Comparison of ENCODE assay signal across 1 cellular context in the genomic region with DNA sequence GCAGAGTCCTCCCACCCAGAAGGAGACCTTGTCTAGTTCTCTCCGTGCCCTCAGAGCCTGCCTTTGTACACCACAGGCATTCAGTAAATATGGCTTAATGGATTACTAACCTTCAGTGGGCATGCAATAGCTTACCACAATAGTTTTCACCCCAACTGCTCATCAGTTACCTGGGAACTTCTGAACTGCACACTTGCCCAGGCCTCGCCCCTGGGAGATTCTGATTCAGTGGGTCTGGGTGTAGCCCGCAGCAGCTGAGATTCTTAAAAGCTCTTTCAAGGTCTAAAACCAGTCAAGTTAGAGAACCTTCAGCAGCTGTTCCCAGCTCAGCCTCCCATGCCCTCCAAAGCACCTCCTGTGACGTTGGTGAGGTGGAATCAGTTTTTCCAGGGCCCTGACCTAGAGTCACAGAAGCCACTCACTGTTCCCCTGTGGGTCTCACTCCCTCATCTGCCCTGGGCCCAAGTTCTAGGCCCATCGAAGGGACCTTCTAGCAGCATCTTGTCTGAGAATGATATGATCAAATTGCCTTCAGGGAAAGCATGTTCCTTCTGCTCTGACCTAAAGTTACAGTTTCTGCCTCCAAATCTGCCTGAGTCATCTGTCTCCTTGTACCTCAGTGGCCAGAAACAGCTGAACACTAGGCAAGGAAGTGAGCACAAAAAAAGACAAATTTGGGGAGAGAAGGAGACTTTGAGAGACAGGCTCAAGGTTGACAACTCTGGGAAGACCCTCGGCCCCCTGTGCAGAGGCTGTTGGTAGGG.
A peak's percentile ranks its signal among the peaks of the same experiment; 100 is the strongest.
TF ChIP-seq lines count a peak whose summit lies in the region.

No MANE protein-coding gene starts in this region.

TF ChIP-seq in HepG2, 621 proteins besides CTCF, POLR2A, EP300 and RAD21:
- TF ChIP-seq TMF1 (CRISPR knock-in tag; IDR thresholded peaks at IDR 0.05; ENCODE audit: low read depth) (no peak), ZNF75D (CRISPR knock-in tag; IDR thresholded peaks at IDR 0.05; ENCODE audit: borderline replicate concordance) (no peak), ZNF263 (CRISPR knock-in tag; IDR thresholded peaks at IDR 0.05) (peak; percentile 83; the same call in 1 of the 2 replicates), SAP130 (CRISPR knock-in tag; IDR thresholded peaks at IDR 0.05; ENCODE audit: low read depth) (0 out of 2 replicates have a peak, but pooled peaks have one; percentile 8), FOXA1 (IDR thresholded peaks at IDR 0.05) (no peak), FOXA1 (CRISPR knock-in tag; IDR thresholded peaks at IDR 0.05) (peak; percentile 37; the same call in 1 of the 2 replicates), RFX5 (IDR thresholded peaks at IDR 0.05; ENCODE audit: low read depth, low read length) (peak; percentile 91), ZNF550 (CRISPR knock-in tag; IDR thresholded peaks at IDR 0.05; ENCODE audit: borderline replicate concordance) (no peak), FOXA3 (CRISPR knock-in tag; IDR thresholded peaks at IDR 0.05) (peak; percentile 49; the same call in 1 of the 2 replicates), HOXA3 (CRISPR knock-in tag; IDR thresholded peaks at IDR 0.05) (no peak), ARNT2 (CRISPR knock-in tag; IDR thresholded peaks at IDR 0.05; ENCODE audit: low read depth) (no peak), SALL2 (CRISPR knock-in tag; IDR thresholded peaks at IDR 0.05) (no peak), CREB1 (IDR thresholded peaks at IDR 0.05) (no peak), CREB1 (CRISPR knock-in tag; IDR thresholded peaks at IDR 0.05) (peak; percentile 64)
- TF ChIP-seq, protein P1, sequence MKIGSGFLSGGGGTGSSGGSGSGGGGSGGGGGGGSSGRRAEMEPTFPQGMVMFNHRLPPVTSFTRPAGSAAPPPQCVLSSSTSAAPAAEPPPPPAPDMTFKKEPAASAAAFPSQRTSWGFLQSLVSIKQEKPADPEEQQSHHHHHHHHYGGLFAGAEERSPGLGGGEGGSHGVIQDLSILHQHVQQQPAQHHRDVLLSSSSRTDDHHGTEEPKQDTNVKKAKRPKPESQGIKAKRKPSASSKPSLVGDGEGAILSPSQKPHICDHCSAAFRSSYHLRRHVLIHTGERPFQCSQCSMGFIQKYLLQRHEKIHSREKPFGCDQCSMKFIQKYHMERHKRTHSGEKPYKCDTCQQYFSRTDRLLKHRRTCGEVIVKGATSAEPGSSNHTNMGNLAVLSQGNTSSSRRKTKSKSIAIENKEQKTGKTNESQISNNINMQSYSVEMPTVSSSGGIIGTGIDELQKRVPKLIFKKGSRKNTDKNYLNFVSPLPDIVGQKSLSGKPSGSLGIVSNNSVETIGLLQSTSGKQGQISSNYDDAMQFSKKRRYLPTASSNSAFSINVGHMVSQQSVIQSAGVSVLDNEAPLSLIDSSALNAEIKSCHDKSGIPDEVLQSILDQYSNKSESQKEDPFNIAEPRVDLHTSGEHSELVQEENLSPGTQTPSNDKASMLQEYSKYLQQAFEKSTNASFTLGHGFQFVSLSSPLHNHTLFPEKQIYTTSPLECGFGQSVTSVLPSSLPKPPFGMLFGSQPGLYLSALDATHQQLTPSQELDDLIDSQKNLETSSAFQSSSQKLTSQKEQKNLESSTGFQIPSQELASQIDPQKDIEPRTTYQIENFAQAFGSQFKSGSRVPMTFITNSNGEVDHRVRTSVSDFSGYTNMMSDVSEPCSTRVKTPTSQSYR (CRISPR knock-in tag; IDR thresholded peaks at IDR 0.05; ENCODE audit: borderline replicate concordance), result no peak
- TF ChIP-seq, protein P2, sequence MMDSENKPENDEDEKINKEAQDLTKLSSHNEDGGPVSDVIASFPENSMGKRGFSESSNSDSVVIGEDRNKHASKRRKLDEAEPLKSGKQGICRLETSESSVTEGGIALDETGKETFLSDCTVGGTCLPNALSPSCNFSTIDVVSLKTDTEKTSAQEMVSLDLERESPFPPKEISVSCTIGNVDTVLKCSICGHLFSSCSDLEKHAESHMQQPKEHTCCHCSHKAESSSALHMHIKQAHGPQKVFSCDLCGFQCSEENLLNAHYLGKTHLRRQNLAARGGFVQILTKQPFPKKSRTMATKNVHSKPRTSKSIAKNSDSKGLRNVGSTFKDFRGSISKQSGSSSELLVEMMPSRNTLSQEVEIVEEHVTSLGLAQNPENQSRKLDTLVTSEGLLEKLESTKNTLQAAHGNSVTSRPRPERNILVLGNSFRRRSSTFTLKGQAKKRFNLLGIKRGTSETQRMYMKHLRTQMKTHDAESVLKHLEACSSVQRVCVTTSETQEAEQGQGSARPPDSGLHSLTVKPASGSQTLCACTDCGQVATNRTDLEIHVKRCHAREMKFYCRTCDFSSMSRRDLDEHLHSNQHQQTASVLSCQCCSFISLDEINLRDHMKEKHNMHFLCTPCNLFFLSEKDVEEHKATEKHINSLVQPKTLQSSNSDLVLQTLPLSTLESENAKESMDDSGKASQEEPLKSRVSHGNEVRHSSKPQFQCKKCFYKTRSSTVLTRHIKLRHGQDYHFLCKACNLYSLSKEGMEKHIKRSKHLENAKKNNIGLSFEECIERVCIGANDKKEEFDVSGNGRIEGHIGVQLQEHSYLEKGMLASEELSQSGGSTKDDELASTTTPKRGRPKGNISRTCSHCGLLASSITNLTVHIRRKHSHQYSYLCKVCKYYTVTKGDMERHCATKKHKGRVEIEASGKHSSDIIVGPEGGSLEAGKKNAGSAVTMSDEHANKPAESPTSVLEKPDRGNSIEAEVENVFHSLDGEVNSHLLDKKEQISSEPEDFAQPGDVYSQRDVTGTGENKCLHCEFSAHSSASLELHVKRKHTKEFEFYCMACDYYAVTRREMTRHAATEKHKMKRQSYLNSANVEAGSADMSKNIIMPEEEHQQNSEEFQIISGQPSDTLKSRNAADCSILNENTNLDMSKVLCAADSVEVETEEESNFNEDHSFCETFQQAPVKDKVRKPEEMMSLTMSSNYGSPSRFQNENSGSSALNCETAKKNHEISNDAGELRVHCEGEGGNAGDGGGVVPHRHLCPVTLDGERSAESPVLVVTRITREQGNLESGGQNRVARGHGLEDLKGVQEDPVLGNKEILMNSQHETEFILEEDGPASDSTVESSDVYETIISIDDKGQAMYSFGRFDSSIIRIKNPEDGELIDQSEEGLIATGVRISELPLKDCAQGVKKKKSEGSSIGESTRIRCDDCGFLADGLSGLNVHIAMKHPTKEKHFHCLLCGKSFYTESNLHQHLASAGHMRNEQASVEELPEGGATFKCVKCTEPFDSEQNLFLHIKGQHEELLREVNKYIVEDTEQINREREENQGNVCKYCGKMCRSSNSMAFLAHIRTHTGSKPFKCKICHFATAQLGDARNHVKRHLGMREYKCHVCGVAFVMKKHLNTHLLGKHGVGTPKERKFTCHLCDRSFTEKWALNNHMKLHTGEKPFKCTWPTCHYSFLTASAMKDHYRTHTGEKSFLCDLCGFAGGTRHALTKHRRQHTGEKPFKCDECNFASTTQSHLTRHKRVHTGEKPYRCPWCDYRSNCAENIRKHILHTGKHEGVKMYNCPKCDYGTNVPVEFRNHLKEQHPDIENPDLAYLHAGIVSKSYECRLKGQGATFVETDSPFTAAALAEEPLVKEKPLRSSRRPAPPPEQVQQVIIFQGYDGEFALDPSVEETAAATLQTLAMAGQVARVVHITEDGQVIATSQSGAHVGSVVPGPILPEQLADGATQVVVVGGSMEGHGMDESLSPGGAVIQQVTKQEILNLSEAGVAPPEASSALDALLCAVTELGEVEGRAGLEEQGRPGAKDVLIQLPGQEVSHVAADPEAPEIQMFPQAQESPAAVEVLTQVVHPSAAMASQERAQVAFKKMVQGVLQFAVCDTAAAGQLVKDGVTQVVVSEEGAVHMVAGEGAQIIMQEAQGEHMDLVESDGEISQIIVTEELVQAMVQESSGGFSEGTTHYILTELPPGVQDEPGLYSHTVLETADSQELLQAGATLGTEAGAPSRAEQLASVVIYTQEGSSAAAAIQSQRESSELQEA (CRISPR knock-in tag; IDR thresholded peaks at IDR 0.05; ENCODE audit: not compliant biosample characterization), result no peak
